1 cellular context compared by ENCODE assay signal in the genomic region with DNA sequence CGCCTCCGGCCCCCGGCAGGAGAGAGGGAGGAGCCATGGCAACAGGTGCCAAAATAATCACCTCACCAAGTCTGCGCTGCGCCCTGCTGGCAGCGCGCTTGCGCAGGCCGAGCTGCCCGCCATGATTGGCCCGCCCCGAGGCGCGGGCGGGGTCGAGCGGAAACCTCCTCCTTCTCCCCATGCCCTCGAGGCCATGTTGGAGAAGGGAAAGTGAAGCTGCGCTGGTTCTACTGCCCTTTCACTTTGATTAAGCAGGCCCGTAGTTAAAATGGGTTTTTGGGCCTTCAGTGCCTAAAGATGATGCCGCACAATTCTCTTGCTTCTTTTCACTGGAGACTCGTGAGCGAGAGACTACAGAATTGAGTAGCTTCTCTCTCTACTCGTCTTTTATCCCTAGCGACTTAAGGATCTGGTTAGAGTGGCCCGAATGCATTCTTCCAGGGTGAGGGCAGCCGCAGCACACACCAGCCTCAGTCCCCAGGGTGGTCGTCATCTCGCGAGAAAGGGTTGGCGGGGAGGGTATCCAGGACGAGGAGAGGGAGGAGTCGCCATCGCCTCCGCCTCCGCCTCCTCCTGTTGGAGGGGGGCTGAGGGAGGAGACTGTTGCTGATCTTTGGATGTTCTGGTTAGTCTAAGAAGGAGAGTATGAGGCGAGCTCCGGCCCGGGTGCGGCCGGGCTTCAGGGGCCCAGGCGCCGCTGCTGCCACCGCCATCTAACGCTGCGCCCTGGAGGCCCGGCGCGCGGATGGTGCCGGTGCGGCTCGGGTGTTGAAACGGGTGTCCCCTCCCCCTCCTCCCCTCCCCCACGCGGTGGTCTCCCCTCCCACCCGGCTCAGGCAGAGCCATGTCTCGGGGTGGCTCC.
TF ChIP-seq lines count a peak whose summit lies in the region.

A gene with protein sequence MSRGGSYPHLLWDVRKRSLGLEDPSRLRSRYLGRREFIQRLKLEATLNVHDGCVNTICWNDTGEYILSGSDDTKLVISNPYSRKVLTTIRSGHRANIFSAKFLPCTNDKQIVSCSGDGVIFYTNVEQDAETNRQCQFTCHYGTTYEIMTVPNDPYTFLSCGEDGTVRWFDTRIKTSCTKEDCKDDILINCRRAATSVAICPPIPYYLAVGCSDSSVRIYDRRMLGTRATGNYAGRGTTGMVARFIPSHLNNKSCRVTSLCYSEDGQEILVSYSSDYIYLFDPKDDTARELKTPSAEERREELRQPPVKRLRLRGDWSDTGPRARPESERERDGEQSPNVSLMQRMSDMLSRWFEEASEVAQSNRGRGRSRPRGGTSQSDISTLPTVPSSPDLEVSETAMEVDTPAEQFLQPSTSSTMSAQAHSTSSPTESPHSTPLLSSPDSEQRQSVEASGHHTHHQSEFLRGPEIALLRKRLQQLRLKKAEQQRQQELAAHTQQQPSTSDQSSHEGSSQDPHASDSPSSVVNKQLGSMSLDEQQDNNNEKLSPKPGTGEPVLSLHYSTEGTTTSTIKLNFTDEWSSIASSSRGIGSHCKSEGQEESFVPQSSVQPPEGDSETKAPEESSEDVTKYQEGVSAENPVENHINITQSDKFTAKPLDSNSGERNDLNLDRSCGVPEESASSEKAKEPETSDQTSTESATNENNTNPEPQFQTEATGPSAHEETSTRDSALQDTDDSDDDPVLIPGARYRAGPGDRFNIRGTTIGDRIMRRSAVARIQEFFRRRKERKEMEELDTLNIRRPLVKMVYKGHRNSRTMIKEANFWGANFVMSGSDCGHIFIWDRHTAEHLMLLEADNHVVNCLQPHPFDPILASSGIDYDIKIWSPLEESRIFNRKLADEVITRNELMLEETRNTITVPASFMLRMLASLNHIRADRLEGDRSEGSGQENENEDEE (plus strand): TSS at position 616 of the 862 bp plus-strand sequence. CDS start 229 bp downstream, at position 845.

TF ChIP-seq in H1, 55 proteins besides CTCF, POLR2A, EP300 and RAD21 (continued from another document):
- TF ChIP-seq KDM4A (IDR thresholded peaks at IDR 0.05; ENCODE audit: low read depth, low read length, severe bottlenecking) (peak; percentile 14), TCF12 (IDR thresholded peaks at IDR 0.05; ENCODE audit: low read depth, low read length) (no peak), TAF7 (optimal IDR thresholded peaks at IDR 0.05; ENCODE audit: borderline replicate concordance, low read depth, low read length) (peak; percentile 64), POU5F1 (IDR thresholded peaks at IDR 0.05; ENCODE audit: low read depth, low read length) (no peak), SIRT6 (IDR thresholded peaks at IDR 0.05; ENCODE audit: low read length) (no peak), TAF1 (IDR thresholded peaks at IDR 0.05; ENCODE audit: low read depth, low read length) (peak; percentile 90), YY1 (IDR thresholded peaks at IDR 0.05; ENCODE audit: low read depth, low read length) (peak; percentile 99), POLR2AphosphoS5 (IDR thresholded peaks at IDR 0.05; ENCODE audit: low read depth, low read length) (peak; percentile 94), CTBP2 (IDR thresholded peaks at IDR 0.05; ENCODE audit: borderline replicate concordance, insufficient read depth, insufficient read length, low read length) (no peak), NANOG (IDR thresholded peaks at IDR 0.05; ENCODE audit: insufficient read depth, low read depth, low read length, poor library complexity, severe bottlenecking) (no peak), CHD2 (IDR thresholded peaks at IDR 0.05; ENCODE audit: low read length) (peak; percentile 99), SP4 (IDR thresholded peaks at IDR 0.05; ENCODE audit: low read length) (peak; percentile 42; the same call in 1 of the 2 replicates), NRF1 (IDR thresholded peaks at IDR 0.05; ENCODE audit: low read depth, low read length) (peak; percentile 93), SRF (IDR thresholded peaks at IDR 0.05; ENCODE audit: low read depth, low read length) (0 out of 2 replicates have a peak, but pooled peaks have one; percentile 17), SIX5 (IDR thresholded peaks at IDR 0.05; ENCODE audit: low read depth, low read length) (no peak), RXRA (IDR thresholded peaks at IDR 0.05; ENCODE audit: insufficient read depth, low read depth, low read length) (no peak), JUND (IDR thresholded peaks at IDR 0.05; ENCODE audit: low read length) (0 out of 2 replicates have a peak, but pooled peaks have one; percentile 2), PHF8 (conservative IDR thresholded peaks at IDR 0.05; ENCODE audit: low read depth, low read length) (peak; percentile 73), CREB1 (IDR thresholded peaks at IDR 0.05) (peak; percentile 47; the same call in 1 of the 2 replicates), KDM1A (IDR thresholded peaks at IDR 0.05; ENCODE audit: borderline replicate concordance, low read length) (0 out of 2 replicates have a peak, but pooled peaks have one; percentile 22), CHD1 (IDR thresholded peaks at IDR 0.05; ENCODE audit: low read depth, low read length) (no peak), ASH2L (IDR thresholded peaks at IDR 0.05; ENCODE audit: low read length) (peak; percentile 94), TBP (IDR thresholded peaks at IDR 0.05; ENCODE audit: low read depth, low read length) (peak; percentile 89), SP1 (IDR thresholded peaks at IDR 0.05; ENCODE audit: low read depth, low read length) (peak; percentile 42)
- TF ChIP-seq, protein P1, sequence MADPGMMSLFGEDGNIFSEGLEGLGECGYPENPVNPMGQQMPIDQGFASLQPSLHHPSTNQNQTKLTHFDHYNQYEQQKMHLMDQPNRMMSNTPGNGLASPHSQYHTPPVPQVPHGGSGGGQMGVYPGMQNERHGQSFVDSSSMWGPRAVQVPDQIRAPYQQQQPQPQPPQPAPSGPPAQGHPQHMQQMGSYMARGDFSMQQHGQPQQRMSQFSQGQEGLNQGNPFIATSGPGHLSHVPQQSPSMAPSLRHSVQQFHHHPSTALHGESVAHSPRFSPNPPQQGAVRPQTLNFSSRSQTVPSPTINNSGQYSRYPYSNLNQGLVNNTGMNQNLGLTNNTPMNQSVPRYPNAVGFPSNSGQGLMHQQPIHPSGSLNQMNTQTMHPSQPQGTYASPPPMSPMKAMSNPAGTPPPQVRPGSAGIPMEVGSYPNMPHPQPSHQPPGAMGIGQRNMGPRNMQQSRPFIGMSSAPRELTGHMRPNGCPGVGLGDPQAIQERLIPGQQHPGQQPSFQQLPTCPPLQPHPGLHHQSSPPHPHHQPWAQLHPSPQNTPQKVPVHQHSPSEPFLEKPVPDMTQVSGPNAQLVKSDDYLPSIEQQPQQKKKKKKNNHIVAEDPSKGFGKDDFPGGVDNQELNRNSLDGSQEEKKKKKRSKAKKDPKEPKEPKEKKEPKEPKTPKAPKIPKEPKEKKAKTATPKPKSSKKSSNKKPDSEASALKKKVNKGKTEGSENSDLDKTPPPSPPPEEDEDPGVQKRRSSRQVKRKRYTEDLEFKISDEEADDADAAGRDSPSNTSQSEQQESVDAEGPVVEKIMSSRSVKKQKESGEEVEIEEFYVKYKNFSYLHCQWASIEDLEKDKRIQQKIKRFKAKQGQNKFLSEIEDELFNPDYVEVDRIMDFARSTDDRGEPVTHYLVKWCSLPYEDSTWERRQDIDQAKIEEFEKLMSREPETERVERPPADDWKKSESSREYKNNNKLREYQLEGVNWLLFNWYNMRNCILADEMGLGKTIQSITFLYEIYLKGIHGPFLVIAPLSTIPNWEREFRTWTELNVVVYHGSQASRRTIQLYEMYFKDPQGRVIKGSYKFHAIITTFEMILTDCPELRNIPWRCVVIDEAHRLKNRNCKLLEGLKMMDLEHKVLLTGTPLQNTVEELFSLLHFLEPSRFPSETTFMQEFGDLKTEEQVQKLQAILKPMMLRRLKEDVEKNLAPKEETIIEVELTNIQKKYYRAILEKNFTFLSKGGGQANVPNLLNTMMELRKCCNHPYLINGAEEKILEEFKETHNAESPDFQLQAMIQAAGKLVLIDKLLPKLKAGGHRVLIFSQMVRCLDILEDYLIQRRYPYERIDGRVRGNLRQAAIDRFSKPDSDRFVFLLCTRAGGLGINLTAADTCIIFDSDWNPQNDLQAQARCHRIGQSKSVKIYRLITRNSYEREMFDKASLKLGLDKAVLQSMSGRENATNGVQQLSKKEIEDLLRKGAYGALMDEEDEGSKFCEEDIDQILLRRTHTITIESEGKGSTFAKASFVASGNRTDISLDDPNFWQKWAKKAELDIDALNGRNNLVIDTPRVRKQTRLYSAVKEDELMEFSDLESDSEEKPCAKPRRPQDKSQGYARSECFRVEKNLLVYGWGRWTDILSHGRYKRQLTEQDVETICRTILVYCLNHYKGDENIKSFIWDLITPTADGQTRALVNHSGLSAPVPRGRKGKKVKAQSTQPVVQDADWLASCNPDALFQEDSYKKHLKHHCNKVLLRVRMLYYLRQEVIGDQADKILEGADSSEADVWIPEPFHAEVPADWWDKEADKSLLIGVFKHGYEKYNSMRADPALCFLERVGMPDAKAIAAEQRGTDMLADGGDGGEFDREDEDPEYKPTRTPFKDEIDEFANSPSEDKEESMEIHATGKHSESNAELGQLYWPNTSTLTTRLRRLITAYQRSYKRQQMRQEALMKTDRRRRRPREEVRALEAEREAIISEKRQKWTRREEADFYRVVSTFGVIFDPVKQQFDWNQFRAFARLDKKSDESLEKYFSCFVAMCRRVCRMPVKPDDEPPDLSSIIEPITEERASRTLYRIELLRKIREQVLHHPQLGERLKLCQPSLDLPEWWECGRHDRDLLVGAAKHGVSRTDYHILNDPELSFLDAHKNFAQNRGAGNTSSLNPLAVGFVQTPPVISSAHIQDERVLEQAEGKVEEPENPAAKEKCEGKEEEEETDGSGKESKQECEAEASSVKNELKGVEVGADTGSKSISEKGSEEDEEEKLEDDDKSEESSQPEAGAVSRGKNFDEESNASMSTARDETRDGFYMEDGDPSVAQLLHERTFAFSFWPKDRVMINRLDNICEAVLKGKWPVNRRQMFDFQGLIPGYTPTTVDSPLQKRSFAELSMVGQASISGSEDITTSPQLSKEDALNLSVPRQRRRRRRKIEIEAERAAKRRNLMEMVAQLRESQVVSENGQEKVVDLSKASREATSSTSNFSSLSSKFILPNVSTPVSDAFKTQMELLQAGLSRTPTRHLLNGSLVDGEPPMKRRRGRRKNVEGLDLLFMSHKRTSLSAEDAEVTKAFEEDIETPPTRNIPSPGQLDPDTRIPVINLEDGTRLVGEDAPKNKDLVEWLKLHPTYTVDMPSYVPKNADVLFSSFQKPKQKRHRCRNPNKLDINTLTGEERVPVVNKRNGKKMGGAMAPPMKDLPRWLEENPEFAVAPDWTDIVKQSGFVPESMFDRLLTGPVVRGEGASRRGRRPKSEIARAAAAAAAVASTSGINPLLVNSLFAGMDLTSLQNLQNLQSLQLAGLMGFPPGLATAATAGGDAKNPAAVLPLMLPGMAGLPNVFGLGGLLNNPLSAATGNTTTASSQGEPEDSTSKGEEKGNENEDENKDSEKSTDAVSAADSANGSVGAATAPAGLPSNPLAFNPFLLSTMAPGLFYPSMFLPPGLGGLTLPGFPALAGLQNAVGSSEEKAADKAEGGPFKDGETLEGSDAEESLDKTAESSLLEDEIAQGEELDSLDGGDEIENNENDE (IDR thresholded peaks at IDR 0.05; ENCODE audit: insufficient replicate concordance, low read length) = peak; percentile 22
- TF ChIP-seq, protein P2, sequence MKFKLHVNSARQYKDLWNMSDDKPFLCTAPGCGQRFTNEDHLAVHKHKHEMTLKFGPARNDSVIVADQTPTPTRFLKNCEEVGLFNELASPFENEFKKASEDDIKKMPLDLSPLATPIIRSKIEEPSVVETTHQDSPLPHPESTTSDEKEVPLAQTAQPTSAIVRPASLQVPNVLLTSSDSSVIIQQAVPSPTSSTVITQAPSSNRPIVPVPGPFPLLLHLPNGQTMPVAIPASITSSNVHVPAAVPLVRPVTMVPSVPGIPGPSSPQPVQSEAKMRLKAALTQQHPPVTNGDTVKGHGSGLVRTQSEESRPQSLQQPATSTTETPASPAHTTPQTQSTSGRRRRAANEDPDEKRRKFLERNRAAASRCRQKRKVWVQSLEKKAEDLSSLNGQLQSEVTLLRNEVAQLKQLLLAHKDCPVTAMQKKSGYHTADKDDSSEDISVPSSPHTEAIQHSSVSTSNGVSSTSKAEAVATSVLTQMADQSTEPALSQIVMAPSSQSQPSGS (IDR thresholded peaks at IDR 0.05; ENCODE audit: low read length) = peak; percentile 88
- TF ChIP-seq, protein P3, sequence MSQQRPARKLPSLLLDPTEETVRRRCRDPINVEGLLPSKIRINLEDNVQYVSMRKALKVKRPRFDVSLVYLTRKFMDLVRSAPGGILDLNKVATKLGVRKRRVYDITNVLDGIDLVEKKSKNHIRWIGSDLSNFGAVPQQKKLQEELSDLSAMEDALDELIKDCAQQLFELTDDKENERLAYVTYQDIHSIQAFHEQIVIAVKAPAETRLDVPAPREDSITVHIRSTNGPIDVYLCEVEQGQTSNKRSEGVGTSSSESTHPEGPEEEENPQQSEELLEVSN (IDR thresholded peaks at IDR 0.05) = peak; percentile 26; the same call in 1 of the 2 replicates
TF ChIP-seq in H1: peak in this region for 20.
